Comparison of ENCODE assay signal across 23 cellular contexts in genomic region chr12:123152823-123153222, GRCh38. TPM values are rescaled to one million over a fixed set of nuclear protein-coding genes. Genes with fewer than 3 reads are reported as not detected.
DNase-seq lines count a peak whose midpoint lies in the region; ATAC-seq and TF ChIP-seq lines count a peak whose summit lies in the region.
"Had no signal": no experiment of that assay in that cellular context is flagged by ENCODE, and none has a peak within 500 bp of the region (broad histone marks: within the 10 kb centered on the region; RNA-seq: fewer than 3 reads in every experiment).

No MANE protein-coding gene starts in this region.

- intact Hi-C loops in Panc1 (cut with micrococcal nuclease; ENCODE audit: unreplicated experiment), result loop anchor here (5.0 kb wide), 1 partner anchor 111 kb away; no protein-coding TSS in a partner anchor

- no peak for TF ChIP-seq CTCF in Panc1 (IDR thresholded peaks at IDR 0.05)

- peaks cover 31% of the 10 kb centered on the region for H3K4me1 ChIP-seq in Panc1 (ENCODE audit: control insufficient read depth, insufficient read depth, low read length)
- H3K4me1 ChIP-seq: colonic mucosa, foreskin keratinocyte, SJCRH30 had no signal

- peak overlapping the region; percentile 73; the same call in 1 of the 2 replicates for H3K27ac ChIP-seq in Panc1 (ENCODE audit: low read length)
- H3K27ac ChIP-seq in caudate nucleus (ENCODE audit: low read depth, low read length), result no peak overlapping the region
- H3K27ac ChIP-seq: colonic mucosa, foreskin keratinocyte, SJCRH30, skin epidermis, vagina had no signal

- in situ Hi-C loops in Panc1 (cut with HindIII; ENCODE audit: low pct_unique_long_range_greater_than_20kb, low sequenced_read_pairs), result no loop called here

- H3K9me3 ChIP-seq in Panc1 (ENCODE audit: control insufficient read depth, insufficient read depth, low read depth, low read length), result no peaks in the 10 kb centered on the region
- H3K9me3 ChIP-seq: colonic mucosa, SJCRH30, vagina had no signal

- H3K4me3 Mint-ChIP-seq in stimulated activated naive CD8-positive, alpha-beta T cell treated with anti-CD3 and anti-CD28 coated beads, Interleukin-15, Interleukin-2, amounts not matched to agents 100 ng/mL and 50 ng/mL, for 24 hours, result peak overlapping the region; percentile 82
- H3K4me3 Mint-ChIP-seq in stimulated activated naive CD8-positive, alpha-beta T cell treated with anti-CD3 and anti-CD28 coated beads, Interleukin-15, amount 100 ng/mL, for 72 hours, result no peak overlapping the region

- no TSS peak for BruUV-seq in Panc1 (replicated peaks; lab: Mats Ljungman, UMichigan)

- peaks cover 12% of the 10 kb centered on the region for H3K36me3 ChIP-seq in Panc1 (ENCODE audit: control insufficient read depth, insufficient read depth, low read length)
- H3K36me3 ChIP-seq: colonic mucosa, SJCRH30, vagina had no signal

- CTCF ChIA-PET in Panc1 (lab: Charles Lee), result no interaction called here

- H3K36me3 Mint-ChIP-seq in stimulated activated naive CD8-positive, alpha-beta T cell treated with anti-CD3 and anti-CD28 coated beads, Interleukin-15, Interleukin-2, amounts not matched to agents 100 ng/mL and 50 ng/mL, for 24 hours (ENCODE audit: low read depth), result peaks cover 22% of the 10 kb centered on the region
- H3K36me3 Mint-ChIP-seq: memory B cell had no signal

- peaks cover 31% of the 10 kb centered on the region for H3K4me1 Mint-ChIP-seq in stimulated activated naive CD8-positive, alpha-beta T cell treated with anti-CD3 and anti-CD28 coated beads, Interleukin-15, Interleukin-2, amounts not matched to agents 100 ng/mL and 50 ng/mL, for 24 hours (ENCODE audit: low read depth)
- peaks cover 33% of the 10 kb centered on the region for H3K4me1 Mint-ChIP-seq in stimulated activated naive CD8-positive, alpha-beta T cell treated with anti-CD3 and anti-CD28 coated beads, Interleukin-15, amount 100 ng/mL, for 72 hours

- H3K27me3 Mint-ChIP-seq in stimulated activated naive CD8-positive, alpha-beta T cell treated with anti-CD3 and anti-CD28 coated beads, Interleukin-15, Interleukin-2, amounts not matched to agents 100 ng/mL and 50 ng/mL, for 24 hours, result no peaks in the 10 kb centered on the region
- H3K27me3 Mint-ChIP-seq in stimulated activated naive CD8-positive, alpha-beta T cell treated with anti-CD3 and anti-CD28 coated beads, Interleukin-15, amount 100 ng/mL, for 72 hours, result no peaks in the 10 kb centered on the region
- H3K27me3 Mint-ChIP-seq: memory B cell had no signal

- H3K27ac Mint-ChIP-seq in stimulated activated naive CD8-positive, alpha-beta T cell treated with anti-CD3 and anti-CD28 coated beads, Interleukin-15, Interleukin-2, amounts not matched to agents 100 ng/mL and 50 ng/mL, for 24 hours, result no peak overlapping the region
- no peak overlapping the region for H3K27ac Mint-ChIP-seq in stimulated activated naive CD8-positive, alpha-beta T cell treated with anti-CD3 and anti-CD28 coated beads, Interleukin-15, amount 100 ng/mL, for 72 hours
- H3K27ac Mint-ChIP-seq: CD14-positive monocyte, memory B cell had no signal

- POLR2A ChIA-PET in Panc1 (lab: Charles Lee), result interaction anchor here (0.6 kb wide), 1 partner anchor 371 kb away, joined by 3 read pairs; no protein-coding TSS in a partner anchor

- H3K4me3 ChIP-seq in Panc1 (ENCODE audit: low read depth in 2 of 2, low read length in 2 of 2), result no peak overlapping the region
- H3K4me3 ChIP-seq: colonic mucosa, SJCRH30, skin epidermis, vagina had no signal

- no peak for ATAC-seq in stimulated activated naive CD8-positive, alpha-beta T cell treated with anti-CD3 and anti-CD28 coated beads, Interleukin-15, amount 100 ng/mL, for 72 hours
- ATAC-seq in Panc1 (no peak), left lobe of liver (no peak), GM21619 (IDR thresholded peaks at IDR 0.05; ENCODE audit: unreplicated experiment) (no peak)
- ATAC-seq: esophagus mucosa, foreskin keratinocyte, left cardiac atrium had no signal

- no peak for DNase-seq in stimulated activated naive CD8-positive, alpha-beta T cell treated with anti-CD3 and anti-CD28 coated beads, Interleukin-15, amount 100 ng/mL, for 72 hours
- no peak for DNase-seq in Panc1 (ENCODE audit: low read depth, low spot score)
- peak; percentile 33 for DNase-seq in left lobe of liver (ENCODE audit: low spot score)
- no peak for DNase-seq in NCI-H1436 treated with DMSO at 0.1 percent for 48 hours (lab: John Stamatoyannopoulos, UW)
- DNase-seq in caudate nucleus (lab: John Stamatoyannopoulos, UW), result no peak
- DNase-seq: activated CD4-positive, alpha-beta T cell treated with anti-CD3 and anti-CD28 coated beads for 48 hours; colonic mucosa; DMS 273 treated with DMSO at 0.1 percent for 48 hours; foreskin keratinocyte; IMR-90; left cardiac atrium; NCI-H2107; NCI-H524; SJCRH30; substantia nigra had no signal

- H3K9me3 Mint-ChIP-seq in stimulated activated naive CD8-positive, alpha-beta T cell treated with anti-CD3 and anti-CD28 coated beads, Interleukin-15, Interleukin-2, amounts not matched to agents 100 ng/mL and 50 ng/mL, for 24 hours, result no peaks in the 10 kb centered on the region
- no peaks in the 10 kb centered on the region for H3K9me3 Mint-ChIP-seq in stimulated activated naive CD8-positive, alpha-beta T cell treated with anti-CD3 and anti-CD28 coated beads, Interleukin-15, amount 100 ng/mL, for 72 hours
- H3K9me3 Mint-ChIP-seq: activated T-helper 2 cell treated with anti-CD3 and anti-CD28 coated beads, Interferon-gamma antibody, Interleukin-2, Interleukin-4, amounts not matched to agents 10 μg/mL and 5 μg/mL and 100 μg/mL, durations not matched to agents 14 hours and 24 hours and 36 hours; memory B cell had no signal

- no peaks in the 10 kb centered on the region for H3K27me3 ChIP-seq in Panc1 (ENCODE audit: control insufficient read depth, insufficient read depth, low read length)
- H3K27me3 ChIP-seq: colonic mucosa, foreskin keratinocyte, SJCRH30, vagina had no signal

RNA-seq across cellular contexts. Expression of gene PITPNM2, which starts 1.9 kb away (rescaled TPM):
- 26.4 TPM for total RNA-seq in Panc1 (2021; ENCODE audit: unreplicated experiment)
- 25.3 TPM for polyA plus RNA-seq in Panc1 (2012; ENCODE audit: insufficient read length)
- total RNA-seq in left lobe of liver, result 19.2 TPM
